Comparison of ENCODE assay signal across 22 cellular contexts in genomic region chr11:33613404-33613803, GRCh38.
DNase-seq lines count a peak whose midpoint lies in the region; ATAC-seq, FAIRE-seq and TF ChIP-seq lines count a peak whose summit lies in the region.
"Had no signal": no experiment of that assay in that cellular context is flagged by ENCODE, and none has a peak within 500 bp of the region (broad histone marks: within the 10 kb centered on the region; RNA-seq: fewer than 3 reads in every experiment).

No MANE protein-coding gene starts in this region.

- no peaks in the 10 kb centered on the region for H3K9me3 Mint-ChIP-seq in GM23338
- H3K9me3 Mint-ChIP-seq in stimulated activated naive B cell treated with anti-CD40 and anti-IgM and Interleukin-4, amounts not matched to agents 10 μg/mL and 1 μg/mL and 100 μg/mL, for 72 hours, result no peaks in the 10 kb centered on the region
- H3K9me3 Mint-ChIP-seq in natural killer cell treated with Interleukin-12 subunit alpha and Interleukin-12 subunit beta and Interleukin-15 and Interleukin-18, amount 100 ng/mL, for 72 hours, result no peaks in the 10 kb centered on the region
- H3K9me3 Mint-ChIP-seq: CD4-positive, alpha-beta memory T cell had no signal

- H3F3A ChIP-seq in GM23338 (replicated peaks; ENCODE audit: low read depth), result no peaks in the 10 kb centered on the region

- TF ChIP-seq CTCF in GM23338 (conservative IDR thresholded peaks at IDR 0.05; ENCODE audit: low read depth in 2 of 2) (no peak), RWPE2 (IDR thresholded peaks at IDR 0.05; ENCODE audit: poor library complexity, severe bottlenecking) (no peak), K562 (IDR thresholded peaks at IDR 0.05 in 2 of 3, conservative IDR thresholded peaks at IDR 0.05 in 1 of 3; ENCODE audit: insufficient read depth in 2 of 3, low read depth in 1 of 3, low read length in 3 of 3) (no peak), breast epithelium (IDR thresholded peaks at IDR 0.05) (no peak)

- no peaks in the 10 kb centered on the region for H3K27me3 ChIP-seq in GM23338 (ENCODE audit: insufficient read depth)
- H3K27me3 ChIP-seq in RWPE2 (ENCODE audit: insufficient read depth, poor library complexity, severe bottlenecking), result no peaks in the 10 kb centered on the region
- H3K27me3 ChIP-seq in K562 (ENCODE audit: control insufficient read depth in 2 of 2, insufficient read depth in 2 of 2, low read length in 2 of 2), result peaks cover 7 to 17% of the 10 kb centered on the region in 2 experiments; a peak in 4 of 5 replicates
- H3K27me3 ChIP-seq in breast epithelium, result no peaks in the 10 kb centered on the region

- POLR2A ChIA-PET in K562 (lab: Yijun Ruan, JAX), result no interaction called here

- no peak overlapping the region for H3K27ac ChIP-seq in GM23338 (ENCODE audit: low read depth)
- peak overlapping the region; percentile 52 for H3K27ac ChIP-seq in RWPE2 (ENCODE audit: poor library complexity, severe bottlenecking)
- H3K27ac ChIP-seq in K562 (ENCODE audit: extremely low read depth, low read depth, low read length), result no peak overlapping the region
- no peak overlapping the region for H3K27ac ChIP-seq in breast epithelium
- H3K27ac ChIP-seq: A549 had no signal

- H3K79me2 ChIP-seq in GM23338 (replicated peaks; ENCODE audit: insufficient read depth) (no peaks in the 10 kb centered on the region), K562 (ENCODE audit: control insufficient read depth, insufficient read depth, low read length) (no peaks in the 10 kb centered on the region)

- H3K4me1 ChIP-seq in GM23338 (ENCODE audit: insufficient read depth) (peaks cover 2% of the 10 kb centered on the region; the same call in 1 of the 2 replicates), RWPE2 (ENCODE audit: insufficient read depth, poor library complexity, severe bottlenecking) (peaks cover 11% of the 10 kb centered on the region), K562 (replicated peaks in 1 of 2; ENCODE audit: control insufficient read depth in 2 of 2, insufficient read depth in 2 of 2, low read length in 2 of 2) (no peaks in the 10 kb centered on the region), breast epithelium (no peaks in the 10 kb centered on the region)
- H3K4me1 ChIP-seq: A549, HAP-1 had no signal

- H3K36me3 ChIP-seq in GM23338 (ENCODE audit: insufficient read depth) (no peaks in the 10 kb centered on the region; the same call in 1 of the 2 replicates), RWPE2 (ENCODE audit: low read depth) (no peaks in the 10 kb centered on the region), K562 (ENCODE audit: control insufficient read depth, insufficient read depth, low read length) (no peaks in the 10 kb centered on the region), breast epithelium (no peaks in the 10 kb centered on the region)
- H3K36me3 ChIP-seq: HAP-1 had no signal

- H3K27me3 Mint-ChIP-seq in GM23338 (ENCODE audit: insufficient read depth, low read depth, poor library complexity), result peaks cover 3% of the 10 kb centered on the region
- peaks cover 26 to 32% of the 10 kb centered on the region in 2 donors for H3K27me3 Mint-ChIP-seq in stimulated activated naive B cell treated with anti-CD40 and anti-IgM and Interleukin-4, amounts not matched to agents 10 μg/mL and 1 μg/mL and 100 μg/mL, for 72 hours
- peaks cover 15 to 16% of the 10 kb centered on the region in 2 donors for H3K27me3 Mint-ChIP-seq in natural killer cell treated with Interleukin-12 subunit alpha and Interleukin-12 subunit beta and Interleukin-15 and Interleukin-18, amount 100 ng/mL, for 72 hours

- H3K36me3 Mint-ChIP-seq in GM23338 (ENCODE audit: low read depth), result no peaks in the 10 kb centered on the region
- no peaks in the 10 kb centered on the region for H3K36me3 Mint-ChIP-seq in stimulated activated naive B cell treated with anti-CD40 and anti-IgM and Interleukin-4, amounts not matched to agents 10 μg/mL and 1 μg/mL and 100 μg/mL, for 72 hours
- H3K36me3 Mint-ChIP-seq in natural killer cell treated with Interleukin-12 subunit alpha and Interleukin-12 subunit beta and Interleukin-15 and Interleukin-18, amount 100 ng/mL, for 72 hours, result no peaks in the 10 kb centered on the region
- H3K36me3 Mint-ChIP-seq: CD4-positive, alpha-beta memory T cell had no signal

- peaks cover 8% of the 10 kb centered on the region for H3K4me1 Mint-ChIP-seq in GM23338
- H3K4me1 Mint-ChIP-seq in stimulated activated naive B cell treated with anti-CD40 and anti-IgM and Interleukin-4, amounts not matched to agents 10 μg/mL and 1 μg/mL and 100 μg/mL, for 72 hours, result no peaks in the 10 kb centered on the region
- H3K4me1 Mint-ChIP-seq in natural killer cell treated with Interleukin-12 subunit alpha and Interleukin-12 subunit beta and Interleukin-15 and Interleukin-18, amount 100 ng/mL, for 72 hours (ENCODE audit: low read depth in 2 of 2), result no peaks in the 10 kb centered on the region
- H3K4me1 Mint-ChIP-seq: CD4-positive, alpha-beta memory T cell had no signal

- no peak for TF ChIP-seq POLR2A in K562 (conservative IDR thresholded peaks at IDR 0.05)
- no peak for TF ChIP-seq POLR2A in breast epithelium (IDR thresholded peaks at IDR 0.05)

- DNase-seq in GM23338 (ENCODE audit: low spot score) (no peak), RWPE2 (ENCODE audit: low spot score) (no peak), K562 (ENCODE audit: extremely low read depth in 1 of 4, low spot score in 3 of 4) (peak in 1 of 4 experiments; percentile 9), breast epithelium (ENCODE audit: low spot score in 2 of 2) (no peak), AG08395 (ENCODE audit: low spot score) (no peak)
- DNase-seq in stimulated activated naive B cell treated with anti-CD40 and anti-IgM and Interleukin-4, amounts not matched to agents 10 μg/mL and 1 μg/mL and 100 μg/mL, for 72 hours, result no peak
- DNase-seq in natural killer cell treated with Interleukin-12 subunit alpha and Interleukin-12 subunit beta and Interleukin-15 and Interleukin-18, amount 100 ng/mL, for 72 hours (ENCODE audit: low spot score), result no peak
- DNase-seq: 8988T; ACHN; C1 segment of cervical spinal cord; Calu3; CD4-positive, alpha-beta memory T cell; COR-L47; DMS153; DND-41; GOT3 had no signal

- intact Hi-C loops in K562 (cut with micrococcal nuclease), result no loop called here
- intact Hi-C loops in breast epithelium (cut with DNase I; ENCODE audit: low total_unique reads), result no loop called here

- H3K4me3 ChIP-seq in GM23338, result no peak overlapping the region
- no peak overlapping the region for H3K4me3 ChIP-seq in RWPE2 (ENCODE audit: severe bottlenecking)
- no peak overlapping the region for H3K4me3 ChIP-seq in K562
- H3K4me3 ChIP-seq in breast epithelium, result no peak overlapping the region
- H3K4me3 ChIP-seq: A549, HAP-1 had no signal

- H2AFZ ChIP-seq in GM23338, result 0 out of 2 replicates have a peak overlapping the region, but pooled peaks have one; percentile 23
- H2AFZ ChIP-seq in K562 (ENCODE audit: low read depth, low read length), result no peak overlapping the region

- 0% methylated on average over 2 of the region's 2 CpGs for WGBS in K562 (ENCODE audit: insufficient coverage, low coverage, missing lambda C conversion rate)

- H3K4me2 ChIP-seq in GM23338 (no peak overlapping the region), K562 (ENCODE audit: insufficient read depth, low read length) (no peak overlapping the region)
- H3K4me2 ChIP-seq: A549 had no signal

- no peak overlapping the region for H3K27ac Mint-ChIP-seq in GM23338
- peak overlapping the region; percentile 48 for H3K27ac Mint-ChIP-seq in stimulated activated naive B cell treated with anti-CD40 and anti-IgM and Interleukin-4, amounts not matched to agents 10 μg/mL and 1 μg/mL and 100 μg/mL, for 72 hours
- H3K27ac Mint-ChIP-seq in natural killer cell treated with Interleukin-12 subunit alpha and Interleukin-12 subunit beta and Interleukin-15 and Interleukin-18, amount 100 ng/mL, for 72 hours, result no peak overlapping the region
- H3K27ac Mint-ChIP-seq: CD4-positive, alpha-beta memory T cell had no signal

- BruUV-seq in K562 (replicated peaks; lab: Mats Ljungman, UMichigan), result no TSS peak

- CTCF ChIA-PET in K562 (lab: Yijun Ruan, JAX; ENCODE audit: low intra/inter-chr PET ratio), result no interaction called here

- H3K9ac ChIP-seq in K562 (ENCODE audit: insufficient read depth in 1 of 2, low read depth in 2 of 2, low read length in 2 of 2), result no peak overlapping the region

- no peak for TF ChIP-seq RAD21 in K562 (CRISPR knock-in tag; conservative IDR thresholded peaks at IDR 0.05 in 1 of 2, IDR thresholded peaks at IDR 0.05 in 1 of 2)

- no peak for ATAC-seq in GM23338
- ATAC-seq in RWPE2 (ENCODE audit: low read depth), result no peak
- ATAC-seq in K562, result peak; percentile 67; the same call in 1 of the 3 replicates
- ATAC-seq in stimulated activated naive B cell treated with anti-CD40 and anti-IgM and Interleukin-4, amounts not matched to agents 10 μg/mL and 1 μg/mL and 100 μg/mL, for 72 hours (replicated peaks), result no peak
- no peak for ATAC-seq in natural killer cell treated with Interleukin-12 subunit alpha and Interleukin-12 subunit beta and Interleukin-15 and Interleukin-18, amount 100 ng/mL, for 72 hours

- in situ Hi-C loops in K562 (cut with MboI), result no loop called here

- H3K9me3 ChIP-seq in RWPE2 (ENCODE audit: severe bottlenecking) (no peaks in the 10 kb centered on the region), K562 (replicated peaks; ENCODE audit: control insufficient read depth, insufficient read depth, low read depth, low read length) (no peaks in the 10 kb centered on the region), breast epithelium (no peaks in the 10 kb centered on the region)
- H3K9me3 ChIP-seq: A549, HAP-1 had no signal

- TF ChIP-seq EP300 in K562 (IDR thresholded peaks at IDR 0.05; ENCODE audit: low read length), result no peak

- FAIRE-seq in K562 (lab: Jason Lieb, UNC), result no peak
- FAIRE-seq: A549, G401.6, GM12892, GM19239, H54 had no signal

- no peak overlapping the region for H3K4me3 Mint-ChIP-seq in GM23338
- H3K4me3 Mint-ChIP-seq in stimulated activated naive B cell treated with anti-CD40 and anti-IgM and Interleukin-4, amounts not matched to agents 10 μg/mL and 1 μg/mL and 100 μg/mL, for 72 hours, result no peak overlapping the region
- no peak overlapping the region for H3K4me3 Mint-ChIP-seq in natural killer cell treated with Interleukin-12 subunit alpha and Interleukin-12 subunit beta and Interleukin-15 and Interleukin-18, amount 100 ng/mL, for 72 hours
- H3K4me3 Mint-ChIP-seq: CD4-positive, alpha-beta memory T cell had no signal

- no peaks in the 10 kb centered on the region for H4K20me1 ChIP-seq in GM23338 (replicated peaks; ENCODE audit: insufficient read depth)
- H4K20me1 ChIP-seq in K562 (replicated peaks; ENCODE audit: control insufficient read depth, insufficient read depth, low read length), result no peaks in the 10 kb centered on the region

- no peaks in the 10 kb centered on the region for H3K9me1 ChIP-seq in K562 (ENCODE audit: control insufficient read depth, insufficient read depth, low read length)

- no peaks in the 10 kb centered on the region for H3K9me2 ChIP-seq in GM23338 (ENCODE audit: insufficient read depth)

TF ChIP-seq in GM23338, 12 proteins besides CTCF, POLR2A, EP300 and RAD21 (continues in another document):
- TF ChIP-seq EZH2phosphoT487 (IDR thresholded peaks at IDR 0.05; ENCODE audit: unreplicated experiment) (no peak), JUNB (IDR thresholded peaks at IDR 0.05; ENCODE audit: unreplicated experiment) (no peak), ZNF114 (CRISPR knock-in tag; IDR thresholded peaks at IDR 0.05) (no peak)

TF ChIP-seq in K562, 482 proteins besides CTCF, POLR2A, EP300 and RAD21:
- TF ChIP-seq NCOR1 (IDR thresholded peaks at IDR 0.05) (no peak), CHD2 (IDR thresholded peaks at IDR 0.05; ENCODE audit: low read depth, low read length) (peak; percentile 69; the same call in 1 of the 2 replicates)
